8 cellular contexts compared by ENCODE assay signal in genomic region chr20:9515761-9516657, GRCh38. TPM values are rescaled to one million over a fixed set of nuclear protein-coding genes. Genes with fewer than 3 reads are reported as not detected.
DNase-seq lines count a peak whose midpoint lies in the region; ATAC-seq and TF ChIP-seq lines count a peak whose summit lies in the region.

No MANE protein-coding gene starts in this region.

- POLR2A ChIA-PET in activated B cell treated with CpG ODN at 0.5 μM for 24 hours (lab: Charles Lee) = no interaction called here

- no peaks in the 10 kb centered on the region for H3K36me3 Mint-ChIP-seq in activated B cell treated with CpG ODN at 0.5 μM for 24 hours (ENCODE audit: low read depth)

- peaks cover 48% of the 10 kb centered on the region for H3K27me3 Mint-ChIP-seq in activated B cell treated with CpG ODN at 0.5 μM for 24 hours

- H3K4me1 Mint-ChIP-seq in activated B cell treated with CpG ODN at 0.5 μM for 24 hours = peaks cover 28% of the 10 kb centered on the region

- H3K27ac ChIP-seq in thoracic aorta (no peak overlapping the region), tibial artery (no peak overlapping the region)
- H3K27ac ChIP-seq in effector memory CD4-positive, alpha-beta T cell (ENCODE audit: insufficient read depth, low read length, poor library complexity, severe bottlenecking) = no peak overlapping the region

- CTCF ChIA-PET in activated B cell treated with CpG ODN at 0.5 μM for 24 hours (lab: Charles Lee) = no interaction called here

- H3K4me3 Mint-ChIP-seq in activated B cell treated with CpG ODN at 0.5 μM for 24 hours = peak overlapping the region; percentile 36

- H3K4me3 ChIP-seq in thoracic aorta (peak overlapping the region; percentile 60), tibial artery (no peak overlapping the region)
- H3K4me3 ChIP-seq in effector memory CD4-positive, alpha-beta T cell (ENCODE audit: insufficient read depth, low read depth, low read length, poor library complexity, severe bottlenecking) = no peak overlapping the region

- intact Hi-C loops in activated B cell treated with CpG ODN at 0.5 μM for 24 hours (cut with micrococcal nuclease) (no loop called here), tibial artery (cut with DNase I; ENCODE audit: low total_unique reads) (no loop called here)

- TF ChIP-seq CTCF in activated B cell treated with CpG ODN at 0.5 μM for 24 hours (IDR thresholded peaks at IDR 0.05) (no peak), thoracic aorta (IDR thresholded peaks at IDR 0.05) (no peak), tibial artery (IDR thresholded peaks at IDR 0.05) (no peak)

- peak; percentile 4 for DNase-seq in NOMO-1 treated with DMSO at 0.1 percent for 48 hours (lab: John Stamatoyannopoulos, UW; ENCODE audit: unreplicated experiment)
- no peak for DNase-seq in NOMO-1 treated with dmso at 0.1 percent for 144 hours (lab: John Stamatoyannopoulos, UW; ENCODE audit: unreplicated experiment)
- DNase-seq in activated B cell treated with CpG ODN at 0.5 μM for 24 hours = no peak
- peak; percentile 75 for DNase-seq in islet precursor cell
- no peak for DNase-seq in thoracic aorta (ENCODE audit: low spot score)
- DNase-seq in pons (ENCODE audit: low spot score) = no peak
- no peak for DNase-seq in effector memory CD4-positive, alpha-beta T cell
- DNase-seq in tibial artery = no peak

- H3K9me3 Mint-ChIP-seq in activated B cell treated with CpG ODN at 0.5 μM for 24 hours = no peaks in the 10 kb centered on the region

- ATAC-seq in activated B cell treated with CpG ODN at 0.5 μM for 24 hours (ENCODE audit: low read depth) = no peak
- no peak for ATAC-seq in thoracic aorta (ENCODE audit: insufficient number of reproducible peaks, low FRiP score, low read depth)

- no peaks in the 10 kb centered on the region for H3K9me3 ChIP-seq in thoracic aorta
- H3K9me3 ChIP-seq in effector memory CD4-positive, alpha-beta T cell (ENCODE audit: control insufficient read depth, low read length) = no peaks in the 10 kb centered on the region
- H3K9me3 ChIP-seq in tibial artery = no peaks in the 10 kb centered on the region

- H3K27me3 ChIP-seq in thoracic aorta (replicated peaks; ENCODE audit: insufficient read depth) (no peaks in the 10 kb centered on the region), tibial artery (peaks cover 0 to 49% of the 10 kb centered on the region in 2 donors)
- H3K27me3 ChIP-seq in effector memory CD4-positive, alpha-beta T cell (replicated peaks; ENCODE audit: control insufficient read depth, insufficient read depth, low read length, poor library complexity, severe bottlenecking) = no peaks in the 10 kb centered on the region

- H3K27ac Mint-ChIP-seq in activated B cell treated with CpG ODN at 0.5 μM for 24 hours = no peak overlapping the region

- no peaks in the 10 kb centered on the region for H3K36me3 ChIP-seq in thoracic aorta
- no peaks in the 10 kb centered on the region for H3K36me3 ChIP-seq in effector memory CD4-positive, alpha-beta T cell (ENCODE audit: control insufficient read depth, insufficient read depth, low read length)
- no peaks in the 10 kb centered on the region for H3K36me3 ChIP-seq in tibial artery

- peaks cover 12 to 24% of the 10 kb centered on the region in 2 donors for H3K4me1 ChIP-seq in thoracic aorta (ENCODE audit: control insufficient read depth in 1 of 2, low read depth in 2 of 2)
- H3K4me1 ChIP-seq in effector memory CD4-positive, alpha-beta T cell (ENCODE audit: control insufficient read depth, insufficient read depth, low read length, poor library complexity, severe bottlenecking) = no peaks in the 10 kb centered on the region
- peaks cover 0 to 25% (median 22%) of the 10 kb centered on the region in 4 donors for H3K4me1 ChIP-seq in tibial artery

RNA-seq across cellular contexts. Expression of gene LAMP5, which starts 1.6 kb away (rescaled TPM):
- 0.29 and 0.42 TPM in 2 replicates for total RNA-seq in activated B cell treated with CpG ODN at 0.5 μM for 24 hours
- total RNA-seq in thoracic aorta = not detected

Comparison
In these comparisons a context has a peak if more than half of its experiments do, and no peak if none do; other contexts are left out.
1. DNase-seq: peak in NOMO-1 treated with DMSO at 0.1 percent for 48 hours (single experiment) and islet precursor cell (single experiment); none in NOMO-1 treated with dmso at 0.1 percent for 144 hours (single experiment), activated B cell treated with CpG ODN at 0.5 μM for 24 hours (single experiment), thoracic aorta (single experiment), pons (single experiment), effector memory CD4-positive, alpha-beta T cell (0 of 3) and tibial artery (0 of 2).